In the genomic region with DNA sequence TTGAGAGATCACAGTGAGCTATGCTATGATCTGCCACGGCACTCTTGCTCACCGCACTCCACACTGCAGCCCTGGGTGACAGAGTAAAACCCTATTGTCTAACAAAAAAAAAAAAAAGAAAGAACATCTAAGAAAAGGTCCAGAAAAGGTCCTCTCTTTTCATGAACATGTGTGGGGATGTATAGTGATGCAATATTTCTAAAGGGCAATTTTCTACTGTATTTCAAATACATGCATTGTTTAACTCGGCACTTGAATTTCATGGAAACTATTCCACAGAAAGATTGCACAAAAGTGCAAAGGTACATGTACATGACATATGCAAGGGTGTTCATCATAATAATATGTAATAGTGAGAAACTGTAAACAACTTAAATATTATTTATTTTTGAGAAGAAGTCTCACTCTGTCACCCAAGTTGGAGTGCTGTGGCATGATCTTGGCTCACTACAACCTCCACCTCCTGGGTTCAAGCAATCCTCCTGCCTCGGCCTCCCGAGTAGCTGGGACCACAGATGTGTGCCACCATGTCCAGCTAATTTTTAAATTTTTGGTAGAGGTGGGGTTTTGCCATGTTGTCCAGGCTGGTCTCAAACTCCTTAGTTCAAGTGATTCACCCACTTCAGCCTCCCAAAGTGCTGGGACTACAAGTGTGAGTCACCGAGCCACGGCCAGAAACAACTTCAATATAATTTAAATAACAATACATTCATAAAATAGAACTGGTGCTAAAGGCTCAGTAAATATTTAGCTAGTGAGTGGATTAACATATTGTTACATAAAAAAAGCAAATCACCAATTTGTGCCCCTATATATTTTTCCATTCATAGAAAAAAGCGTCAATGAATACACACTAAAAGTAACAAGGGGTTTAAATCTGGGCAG, we compare ENCODE assay signal across 1 cellular context.
TF ChIP-seq lines count a peak whose summit lies in the region.

No MANE protein-coding gene starts in this region.

TF ChIP-seq in SK-N-SH treated with all-trans-retinoic acid at 6 μM for 48 hours, 23 proteins besides CTCF, POLR2A, EP300 and RAD21 (continued from another document):
- TF ChIP-seq BACH2 (CRISPR knock-in tag; IDR thresholded peaks at IDR 0.05; ENCODE audit: borderline replicate concordance) (no peak), ZNF70 (CRISPR knock-in tag; IDR thresholded peaks at IDR 0.05) (no peak), ESRRG (CRISPR knock-in tag; IDR thresholded peaks at IDR 0.05) (no peak), ISL1 (CRISPR knock-in tag; IDR thresholded peaks at IDR 0.05) (no peak), OSR1 (CRISPR knock-in tag; IDR thresholded peaks at IDR 0.05) (no peak), TCF4 (CRISPR knock-in tag; IDR thresholded peaks at IDR 0.05; ENCODE audit: borderline replicate concordance) (no peak), SNAI2 (CRISPR knock-in tag; IDR thresholded peaks at IDR 0.05) (no peak), TOX (CRISPR knock-in tag; IDR thresholded peaks at IDR 0.05; ENCODE audit: borderline replicate concordance) (no peak)
- TF ChIP-seq, protein P1, sequence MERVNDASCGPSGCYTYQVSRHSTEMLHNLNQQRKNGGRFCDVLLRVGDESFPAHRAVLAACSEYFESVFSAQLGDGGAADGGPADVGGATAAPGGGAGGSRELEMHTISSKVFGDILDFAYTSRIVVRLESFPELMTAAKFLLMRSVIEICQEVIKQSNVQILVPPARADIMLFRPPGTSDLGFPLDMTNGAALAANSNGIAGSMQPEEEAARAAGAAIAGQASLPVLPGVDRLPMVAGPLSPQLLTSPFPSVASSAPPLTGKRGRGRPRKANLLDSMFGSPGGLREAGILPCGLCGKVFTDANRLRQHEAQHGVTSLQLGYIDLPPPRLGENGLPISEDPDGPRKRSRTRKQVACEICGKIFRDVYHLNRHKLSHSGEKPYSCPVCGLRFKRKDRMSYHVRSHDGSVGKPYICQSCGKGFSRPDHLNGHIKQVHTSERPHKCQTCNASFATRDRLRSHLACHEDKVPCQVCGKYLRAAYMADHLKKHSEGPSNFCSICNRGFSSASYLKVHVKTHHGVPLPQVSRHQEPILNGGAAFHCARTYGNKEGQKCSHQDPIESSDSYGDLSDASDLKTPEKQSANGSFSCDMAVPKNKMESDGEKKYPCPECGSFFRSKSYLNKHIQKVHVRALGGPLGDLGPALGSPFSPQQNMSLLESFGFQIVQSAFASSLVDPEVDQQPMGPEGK (CRISPR knock-in tag; IDR thresholded peaks at IDR 0.05; ENCODE audit: borderline replicate concordance), result no peak
- TF ChIP-seq, protein P2, sequence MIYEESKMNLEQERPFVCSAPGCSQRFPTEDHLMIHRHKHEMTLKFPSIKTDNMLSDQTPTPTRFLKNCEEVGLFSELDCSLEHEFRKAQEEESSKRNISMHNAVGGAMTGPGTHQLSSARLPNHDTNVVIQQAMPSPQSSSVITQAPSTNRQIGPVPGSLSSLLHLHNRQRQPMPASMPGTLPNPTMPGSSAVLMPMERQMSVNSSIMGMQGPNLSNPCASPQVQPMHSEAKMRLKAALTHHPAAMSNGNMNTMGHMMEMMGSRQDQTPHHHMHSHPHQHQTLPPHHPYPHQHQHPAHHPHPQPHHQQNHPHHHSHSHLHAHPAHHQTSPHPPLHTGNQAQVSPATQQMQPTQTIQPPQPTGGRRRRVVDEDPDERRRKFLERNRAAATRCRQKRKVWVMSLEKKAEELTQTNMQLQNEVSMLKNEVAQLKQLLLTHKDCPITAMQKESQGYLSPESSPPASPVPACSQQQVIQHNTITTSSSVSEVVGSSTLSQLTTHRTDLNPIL (CRISPR knock-in tag; IDR thresholded peaks at IDR 0.05; ENCODE audit: low read depth), result no peak
- TF ChIP-seq, protein P3, sequence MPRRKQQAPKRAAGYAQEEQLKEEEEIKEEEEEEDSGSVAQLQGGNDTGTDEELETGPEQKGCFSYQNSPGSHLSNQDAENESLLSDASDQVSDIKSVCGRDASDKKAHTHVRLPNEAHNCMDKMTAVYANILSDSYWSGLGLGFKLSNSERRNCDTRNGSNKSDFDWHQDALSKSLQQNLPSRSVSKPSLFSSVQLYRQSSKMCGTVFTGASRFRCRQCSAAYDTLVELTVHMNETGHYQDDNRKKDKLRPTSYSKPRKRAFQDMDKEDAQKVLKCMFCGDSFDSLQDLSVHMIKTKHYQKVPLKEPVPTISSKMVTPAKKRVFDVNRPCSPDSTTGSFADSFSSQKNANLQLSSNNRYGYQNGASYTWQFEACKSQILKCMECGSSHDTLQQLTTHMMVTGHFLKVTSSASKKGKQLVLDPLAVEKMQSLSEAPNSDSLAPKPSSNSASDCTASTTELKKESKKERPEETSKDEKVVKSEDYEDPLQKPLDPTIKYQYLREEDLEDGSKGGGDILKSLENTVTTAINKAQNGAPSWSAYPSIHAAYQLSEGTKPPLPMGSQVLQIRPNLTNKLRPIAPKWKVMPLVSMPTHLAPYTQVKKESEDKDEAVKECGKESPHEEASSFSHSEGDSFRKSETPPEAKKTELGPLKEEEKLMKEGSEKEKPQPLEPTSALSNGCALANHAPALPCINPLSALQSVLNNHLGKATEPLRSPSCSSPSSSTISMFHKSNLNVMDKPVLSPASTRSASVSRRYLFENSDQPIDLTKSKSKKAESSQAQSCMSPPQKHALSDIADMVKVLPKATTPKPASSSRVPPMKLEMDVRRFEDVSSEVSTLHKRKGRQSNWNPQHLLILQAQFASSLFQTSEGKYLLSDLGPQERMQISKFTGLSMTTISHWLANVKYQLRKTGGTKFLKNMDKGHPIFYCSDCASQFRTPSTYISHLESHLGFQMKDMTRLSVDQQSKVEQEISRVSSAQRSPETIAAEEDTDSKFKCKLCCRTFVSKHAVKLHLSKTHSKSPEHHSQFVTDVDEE (CRISPR knock-in tag; IDR thresholded peaks at IDR 0.05), result no peak
